Comparison of ENCODE assay signal across 8 cellular contexts in genomic region chr9:83431470-83432060, GRCh38.
DNase-seq lines count a peak whose midpoint lies in the region; ATAC-seq and TF ChIP-seq lines count a peak whose summit lies in the region.

No MANE protein-coding gene starts in this region.

- H3K36me3 ChIP-seq in Panc1 (ENCODE audit: control insufficient read depth, insufficient read depth, low read length) (no peaks in the 10 kb centered on the region), neutrophil (no peaks in the 10 kb centered on the region)

- POLR2A ChIA-PET in Panc1 (lab: Charles Lee) = no interaction called here

- H3K27ac ChIP-seq in Panc1 (ENCODE audit: low read length) = peak overlapping the region; percentile 96
- peak overlapping the region; percentile 18 for H3K27ac ChIP-seq in neutrophil

- H3K4me3 ChIP-seq in Panc1 (ENCODE audit: low read depth in 2 of 2, low read length in 2 of 2) (peak overlapping the region; percentile 12 to 23; a peak in 1 of 4 replicates), fibroblast of the aortic adventitia (ENCODE audit: low read depth, low read length) (no peak overlapping the region), neutrophil (ENCODE audit: low read depth in 1 of 2, low read length in 1 of 2) (no peak overlapping the region)

- intact Hi-C loops in Panc1 (cut with micrococcal nuclease; ENCODE audit: unreplicated experiment) = loop anchor here (5.0 kb wide), 1 partner anchor 96 kb away; no protein-coding TSS in a partner anchor

- no peaks in the 10 kb centered on the region for H3K9me3 ChIP-seq in Panc1 (ENCODE audit: control insufficient read depth, insufficient read depth, low read depth, low read length)
- no peaks in the 10 kb centered on the region for H3K9me3 ChIP-seq in neutrophil

- H3K4me1 ChIP-seq in Panc1 (ENCODE audit: control insufficient read depth, insufficient read depth, low read length) = peaks cover 37% of the 10 kb centered on the region
- H3K4me1 ChIP-seq in neutrophil (ENCODE audit: control insufficient read depth in 1 of 2, insufficient read depth in 1 of 2, low read depth in 1 of 2, low read length in 1 of 2) = peaks cover 31 to 34% of the 10 kb centered on the region in 2 experiments

- BruUV-seq in Panc1 (replicated peaks; lab: Mats Ljungman, UMichigan) = no TSS peak

- peak; percentile 86 for ATAC-seq in Panc1

- CTCF ChIA-PET in Panc1 (lab: Charles Lee) = no interaction called here

- no peak for TF ChIP-seq CTCF in Panc1 (IDR thresholded peaks at IDR 0.05)
- no peak for TF ChIP-seq CTCF in fibroblast of the aortic adventitia (IDR thresholded peaks at IDR 0.05; ENCODE audit: insufficient read depth, low read length)
- no peak for TF ChIP-seq CTCF in neutrophil (IDR thresholded peaks at IDR 0.05)

- H3K27me3 ChIP-seq in Panc1 (ENCODE audit: control insufficient read depth, insufficient read depth, low read length) (no peaks in the 10 kb centered on the region), neutrophil (no peaks in the 10 kb centered on the region)

- in situ Hi-C loops in Panc1 (cut with HindIII; ENCODE audit: low pct_unique_long_range_greater_than_20kb, low sequenced_read_pairs) = no loop called here

- DNase-seq in ELF-1 (ENCODE audit: low read depth, low spot score) (peak; percentile 5), Panc1 (ENCODE audit: low read depth, low spot score) (no peak), fibroblast of the aortic adventitia (ENCODE audit: low read depth) (peak; percentile 6), GM19240 (ENCODE audit: insufficient read length, low spot score) (no peak), GOT3 (lab: John Stamatoyannopoulos, UW) (no peak)
- no peak for DNase-seq in activated CD8-positive, alpha-beta memory T cell treated with anti-CD3 and anti-CD28 coated beads, Interleukin-2, amount 50 U/mL, for 4 hours
- no peak for DNase-seq in activated CD4-positive, CD25-positive, alpha-beta regulatory T cell treated with anti-CD3 and anti-CD28 coated beads, Interleukin-2, amount 50 U/mL, for 72 hours

Comparison
In these comparisons a context has a peak if more than half of its experiments do, and no peak if none do; other contexts are left out.
1. DNase-seq: peak in ELF-1 (single experiment) and fibroblast of the aortic adventitia (single experiment); none in Panc1 (single experiment), activated CD8-positive, alpha-beta memory T cell treated with anti-CD3 and anti-CD28 coated beads, Interleukin-2, amount 50 U/mL, for 4 hours (single experiment), GM19240 (single experiment), activated CD4-positive, CD25-positive, alpha-beta regulatory T cell treated with anti-CD3 and anti-CD28 coated beads, Interleukin-2, amount 50 U/mL, for 72 hours (single experiment) and GOT3 (single experiment).
2. H3K4me3 ChIP-seq: peak in Panc1 (2 of 2); none in fibroblast of the aortic adventitia (single experiment) and neutrophil (0 of 2).